ENCODE assay signal across 8 cellular contexts in genomic region chr1:152347116-152347728, GRCh38. TPM values are rescaled to one million over a fixed set of nuclear protein-coding genes. Genes with fewer than 3 reads are reported as not detected.
DNase-seq lines count a peak whose midpoint lies in the region; ATAC-seq and TF ChIP-seq lines count a peak whose summit lies in the region.

No MANE protein-coding gene starts in this region.

- intact Hi-C loops in Caco-2 (cut with micrococcal nuclease; ENCODE audit: unreplicated experiment) = loop anchor here (1.0 to 5.0 kb wide), 4 partner anchors 93 to 205 kb away; no protein-coding TSS in a partner anchor

- no peaks in the 10 kb centered on the region for H3K36me3 ChIP-seq in Caco-2 (ENCODE audit: control insufficient read depth, insufficient read depth, low read length)

- no peaks in the 10 kb centered on the region for H3K4me1 ChIP-seq in Caco-2

- peaks cover 14% of the 10 kb centered on the region for H3K9me3 Mint-ChIP-seq in Caco-2 (ENCODE audit: unreplicated experiment)
- H3K9me3 Mint-ChIP-seq in stimulated activated memory B cell treated with anti-CD40 and anti-IgM and Interleukin-4, amounts not matched to agents 10 μg/mL and 1 μg/mL and 100 μg/mL, for 72 hours = no peaks in the 10 kb centered on the region

- no peaks in the 10 kb centered on the region for H3K9me3 ChIP-seq in Caco-2

- H3K4me3 ChIP-seq in Caco-2 (ENCODE audit: low read depth, low read length) = no peak overlapping the region
- no peak overlapping the region for H3K4me3 ChIP-seq in fibroblast of mammary gland (ENCODE audit: control insufficient read depth, low read depth, low read length)

- peaks cover 5% of the 10 kb centered on the region for H3K27me3 Mint-ChIP-seq in Caco-2 (ENCODE audit: insufficient read depth, unreplicated experiment)
- H3K27me3 Mint-ChIP-seq in stimulated activated memory B cell treated with anti-CD40 and anti-IgM and Interleukin-4, amounts not matched to agents 10 μg/mL and 1 μg/mL and 100 μg/mL, for 72 hours = peaks cover 9% of the 10 kb centered on the region

- no peaks in the 10 kb centered on the region for H3K4me1 Mint-ChIP-seq in Caco-2 (ENCODE audit: low read depth, unreplicated experiment)
- H3K4me1 Mint-ChIP-seq in stimulated activated memory B cell treated with anti-CD40 and anti-IgM and Interleukin-4, amounts not matched to agents 10 μg/mL and 1 μg/mL and 100 μg/mL, for 72 hours = peaks cover 9% of the 10 kb centered on the region

- TF ChIP-seq CTCF in Caco-2 (IDR thresholded peaks at IDR 0.05; ENCODE audit: insufficient read depth in 1 of 2, low read depth in 1 of 2, low read length in 1 of 2, severe bottlenecking in 1 of 2, unreplicated experiment in 1 of 2) = peak; percentile 79 to 82
- peak; percentile 97 for TF ChIP-seq CTCF in fibroblast of mammary gland (conservative IDR thresholded peaks at IDR 0.05; ENCODE audit: control insufficient read depth, insufficient read depth, low read depth, low read length)

- peak; percentile 42 to 72 for DNase-seq in Caco-2
- peak; percentile 48 for DNase-seq in NCI-H2171 treated with DMSO at 0.1 percent for 48 hours (lab: John Stamatoyannopoulos, UW)
- DNase-seq in activated CD4-positive, alpha-beta T cell treated with anti-CD3 and anti-CD28 coated beads, Interleukin-2, amount 50 U/mL, for 1 hour = peak; percentile 24
- peak; percentile 69 for DNase-seq in fibroblast of mammary gland (ENCODE audit: low read depth)
- peak; percentile 77 for DNase-seq in pons (ENCODE audit: low spot score)

- BruUV-seq in Caco-2 (replicated peaks; lab: Mats Ljungman, UMichigan) = no TSS peak

- H3K4me3 Mint-ChIP-seq in Caco-2 (ENCODE audit: unreplicated experiment) = no peak overlapping the region
- H3K4me3 Mint-ChIP-seq in stimulated activated memory B cell treated with anti-CD40 and anti-IgM and Interleukin-4, amounts not matched to agents 10 μg/mL and 1 μg/mL and 100 μg/mL, for 72 hours = no peak overlapping the region

- POLR2A ChIA-PET in Caco-2 (lab: Charles Lee) = no interaction called here

- CTCF ChIA-PET in Caco-2 (lab: Charles Lee) = interaction anchor here (0.6 to 2.3 kb wide), 5 partner anchors 12 to 966 kb away, joined by 3 to 21 read pairs (median 4); partner anchors contain the start of gene FLG2

- H3K27me3 ChIP-seq in Caco-2 (replicated peaks; ENCODE audit: control insufficient read depth, insufficient read depth, low read length) = no peaks in the 10 kb centered on the region

- H3K36me3 Mint-ChIP-seq in Caco-2 (ENCODE audit: insufficient read depth, unreplicated experiment) = no peaks in the 10 kb centered on the region
- H3K36me3 Mint-ChIP-seq in stimulated activated memory B cell treated with anti-CD40 and anti-IgM and Interleukin-4, amounts not matched to agents 10 μg/mL and 1 μg/mL and 100 μg/mL, for 72 hours = no peaks in the 10 kb centered on the region

- ATAC-seq in GM21723 (IDR thresholded peaks at IDR 0.05; ENCODE audit: unreplicated experiment) (peak; percentile 68), GM19023 (IDR thresholded peaks at IDR 0.05; ENCODE audit: unreplicated experiment) (no peak)
- ATAC-seq in stimulated activated memory B cell treated with anti-CD40 and anti-IgM and Interleukin-4, amounts not matched to agents 10 μg/mL and 1 μg/mL and 100 μg/mL, for 72 hours = no peak

- H3K27ac Mint-ChIP-seq in Caco-2 (ENCODE audit: unreplicated experiment) = no peak overlapping the region
- H3K27ac Mint-ChIP-seq in stimulated activated memory B cell treated with anti-CD40 and anti-IgM and Interleukin-4, amounts not matched to agents 10 μg/mL and 1 μg/mL and 100 μg/mL, for 72 hours = no peak overlapping the region

RNA-seq across cellular contexts. Expression of gene FLG2, which starts 12.6 kb away (rescaled TPM):
- total RNA-seq in Caco-2 (2022) = not detected in 2 replicates

RNA-seq across cellular contexts. Expression of gene FLG, which starts 22.2 kb away (rescaled TPM):
- not detected in 2 replicates for total RNA-seq in Caco-2 (2022)

Comparison
In these comparisons a context has a peak if more than half of its experiments do, and no peak if none do; other contexts are left out.
1. DNase-seq: peak in every context shown above with its lines; median percentile 77 in pons; 69 in fibroblast of mammary gland; 57 in Caco-2; 48 in NCI-H2171 treated with DMSO at 0.1 percent for 48 hours; 24 in activated CD4-positive, alpha-beta T cell treated with anti-CD3 and anti-CD28 coated beads, Interleukin-2, amount 50 U/mL, for 1 hour.